Comparison of ENCODE assay signal across 21 cellular contexts in genomic region chr5:164303646-164304225, GRCh38.
"Had no signal": no experiment of that assay in that cellular context is flagged by ENCODE, and none has a peak within 500 bp of the region (broad histone marks: within the 10 kb centered on the region; RNA-seq: fewer than 3 reads in every experiment).

No MANE protein-coding gene starts in this region.

- DNase-seq: islet precursor cell; left ventricle myocardium inferior; midbrain; mucosa of descending colon; naive thymus-derived CD4-positive, alpha-beta T cell; ovary; right lobe of liver; stimulated activated CD4-positive, alpha-beta T cell treated with anti-CD3 and anti-CD28 coated beads, Interleukin-12 subunit alpha, Interleukin-12 subunit beta, amount 100 ng/mL, for 4 hours; stimulated activated CD4-positive, alpha-beta T cell treated with anti-CD3 and anti-CD28 coated beads, Interleukin-15, amount 100 ng/mL, for 24 hours; stimulated activated CD4-positive, alpha-beta T cell treated with anti-CD3 and anti-CD28 coated beads, Interleukin-2, amount 100 ng/mL, for 24 hours; stimulated activated CD4-positive, alpha-beta T cell treated with anti-CD3 and anti-CD28 coated beads, Interleukin-4, amount 100 ng/mL, for 1 hour; stimulated activated naive CD4-positive, alpha-beta T cell; uterus had no signal

- H3K4me1 ChIP-seq: left ventricle myocardium inferior, right atrium auricular region, right lobe of liver, tibial nerve, uterus had no signal

- H3K9me3 Mint-ChIP-seq: stimulated activated naive CD8-positive, alpha-beta T cell treated with anti-CD3 and anti-CD28 coated beads, Interleukin-15, Interleukin-2, amounts not matched to agents 100 ng/mL and 50 ng/mL, for 24 hours had no signal

- H3K4me3 ChIP-seq: left ventricle myocardium inferior, lung, mucosa of descending colon, ovary, right atrium auricular region, right lobe of liver, tibial nerve, uterus had no signal

- H3K27me3 ChIP-seq: ovary, right atrium auricular region, right lobe of liver, tibial nerve, uterus had no signal

- H3K36me3 ChIP-seq: left ventricle myocardium inferior, ovary, right atrium auricular region, right lobe of liver, tibial nerve, uterus had no signal

- H3K27ac Mint-ChIP-seq: naive thymus-derived CD4-positive, alpha-beta T cell; natural killer cell treated with Interleukin-12 subunit alpha and Interleukin-12 subunit beta and Interleukin-15 and Interleukin-18, amount 100 ng/mL, for 72 hours; progenitor cell of endocrine pancreas; stimulated activated effector memory CD8-positive, alpha-beta T cell treated with anti-CD3 and anti-CD28 coated beads, Interleukin-12 subunit alpha, Interleukin-12 subunit beta, amount 100 ng/mL, for 72 hours; stimulated activated naive CD8-positive, alpha-beta T cell treated with anti-CD3 and anti-CD28 coated beads, Interleukin-15, Interleukin-2, amounts not matched to agents 100 ng/mL and 50 ng/mL, for 24 hours; type B pancreatic cell had no signal

- H3K27ac ChIP-seq: left ventricle myocardium inferior, ovary, right atrium auricular region, right lobe of liver, tibial nerve, uterus had no signal

- H3K9me3 ChIP-seq: left ventricle myocardium inferior, mucosa of descending colon, ovary, right atrium auricular region, right lobe of liver, tibial nerve, uterus had no signal

- ATAC-seq: mucosa of descending colon; naive thymus-derived CD4-positive, alpha-beta T cell; natural killer cell treated with Interleukin-12 subunit alpha and Interleukin-12 subunit beta and Interleukin-15 and Interleukin-18, amount 100 ng/mL, for 72 hours; right lobe of liver; stimulated activated effector memory CD8-positive, alpha-beta T cell treated with anti-CD3 and anti-CD28 coated beads, Interleukin-12 subunit alpha, Interleukin-12 subunit beta, amount 100 ng/mL, for 72 hours had no signal

- H3K36me3 Mint-ChIP-seq: naive thymus-derived CD4-positive, alpha-beta T cell; natural killer cell treated with Interleukin-12 subunit alpha and Interleukin-12 subunit beta and Interleukin-15 and Interleukin-18, amount 100 ng/mL, for 72 hours; stimulated activated effector memory CD8-positive, alpha-beta T cell treated with anti-CD3 and anti-CD28 coated beads, Interleukin-12 subunit alpha, Interleukin-12 subunit beta, amount 100 ng/mL, for 72 hours; type B pancreatic cell had no signal
